In the genomic region with DNA sequence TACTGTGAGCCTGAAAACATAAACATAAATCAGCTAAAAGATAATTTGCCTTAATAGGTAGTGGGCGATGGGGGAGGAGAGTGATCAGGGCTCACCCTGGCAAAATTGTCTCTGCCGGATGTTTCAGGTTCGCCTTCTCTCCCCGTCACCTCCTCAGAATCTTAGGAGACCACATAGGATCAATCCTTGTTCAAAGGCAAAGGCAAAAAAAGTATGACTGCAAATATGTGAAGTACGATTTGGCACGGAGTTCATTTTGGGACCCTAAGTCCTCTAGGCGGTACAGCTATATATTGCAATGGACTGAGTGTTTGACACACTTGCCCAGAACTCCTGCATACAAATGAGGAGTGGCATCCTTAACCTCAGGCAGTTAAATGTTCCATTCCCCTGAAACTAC, we compare ENCODE assay signal across 1 cellular context.
TF ChIP-seq lines count a peak whose summit lies in the region.

No MANE protein-coding gene starts in this region.

TF ChIP-seq in HCT116, 20 proteins besides CTCF, POLR2A, EP300 and RAD21:
- TF ChIP-seq SIN3A (IDR thresholded peaks at IDR 0.05; ENCODE audit: low read depth): no peak
- no peak for TF ChIP-seq ZNF274 (IDR thresholded peaks at IDR 0.05; ENCODE audit: low read depth, low read length)
- TF ChIP-seq JUND (IDR thresholded peaks at IDR 0.05): no peak
- TF ChIP-seq FOSL1 (IDR thresholded peaks at IDR 0.05; ENCODE audit: low read depth): no peak
- no peak for TF ChIP-seq CBX3 (IDR thresholded peaks at IDR 0.05; ENCODE audit: low read depth)
- TF ChIP-seq ZFX (IDR thresholded peaks at IDR 0.05): no peak
